In genomic region chr14:73744874-73745529, GRCh38 we compare ENCODE assay signal across 9 cellular contexts. TPM values are rescaled to one million over a fixed set of nuclear protein-coding genes. Genes with fewer than 3 reads are reported as not detected.
DNase-seq lines count a peak whose midpoint lies in the region; ATAC-seq and TF ChIP-seq lines count a peak whose summit lies in the region.
"Had no signal": no experiment of that assay in that cellular context is flagged by ENCODE, and none has a peak within 500 bp of the region (broad histone marks: within the 10 kb centered on the region; RNA-seq: fewer than 3 reads in every experiment).

No MANE protein-coding gene starts in this region.

- H2AFZ ChIP-seq in parathyroid adenoma: no peak overlapping the region

- H3K27ac ChIP-seq in RWPE1 (peak overlapping the region; percentile 99), parathyroid adenoma (peak overlapping the region; percentile 74)

- no peaks in the 10 kb centered on the region for H3K27me3 ChIP-seq in parathyroid adenoma (ENCODE audit: control insufficient read depth, insufficient read depth, low read length)
- no peaks in the 10 kb centered on the region for H3K27me3 ChIP-seq in MG63

- ATAC-seq in HG02571 (IDR thresholded peaks at IDR 0.05; ENCODE audit: unreplicated experiment) (no peak), HG02852 (IDR thresholded peaks at IDR 0.05; ENCODE audit: unreplicated experiment) (no peak)

- no peaks in the 10 kb centered on the region for H3K36me3 ChIP-seq in parathyroid adenoma (ENCODE audit: control insufficient read depth, insufficient read depth, low read length)
- no peaks in the 10 kb centered on the region for H3K36me3 ChIP-seq in MG63

- peak; percentile 45 for DNase-seq in COLO668 (lab: John Stamatoyannopoulos, UW; ENCODE audit: unreplicated experiment)
- peak; percentile 73 for DNase-seq in RWPE1 (ENCODE audit: low spot score)
- DNase-seq in epithelial cell of esophagus (ENCODE audit: low read depth): peak; percentile 90
- no peak for DNase-seq in MG63
- DNase-seq in NCI-H2081 (lab: John Stamatoyannopoulos, UW): no peak
- DNase-seq: NCI-H345 had no signal

- H3K4me2 ChIP-seq in parathyroid adenoma (ENCODE audit: low read length): no peak overlapping the region

- H3K4me3 ChIP-seq in epithelial cell of esophagus (ENCODE audit: low read length): no peak overlapping the region
- no peak overlapping the region for H3K4me3 ChIP-seq in parathyroid adenoma (ENCODE audit: low read depth, low read length)
- H3K4me3 ChIP-seq in MG63: no peak overlapping the region

- POLR2A ChIA-PET in RWPE1 (lab: Yijun Ruan, JAX; ENCODE audit: low non-redundant PET): no interaction called here

- peaks cover 78% of the 10 kb centered on the region for H3K4me1 ChIP-seq in parathyroid adenoma

- peaks cover 85% of the 10 kb centered on the region for H3K79me2 ChIP-seq in parathyroid adenoma

- no peak overlapping the region for H3K9ac ChIP-seq in parathyroid adenoma

- H3K9me3 ChIP-seq in parathyroid adenoma (ENCODE audit: control insufficient read depth, low read length) (no peaks in the 10 kb centered on the region), MG63 (no peaks in the 10 kb centered on the region)

- CTCF ChIA-PET in RWPE1 (lab: Yijun Ruan, JAX): interaction anchor here (0.6 to 3.1 kb wide), 4 partner anchors 10 to 80 kb away, joined by 3 to 13 read pairs (median 5); no protein-coding TSS in a partner anchor

- TF ChIP-seq CTCF in RWPE1 (conservative IDR thresholded peaks at IDR 0.05; ENCODE audit: low read depth) (no peak), epithelial cell of esophagus (IDR thresholded peaks at IDR 0.05; ENCODE audit: insufficient read depth, low read depth, low read length, missing control alignments) (no peak), parathyroid adenoma (IDR thresholded peaks at IDR 0.05) (no peak)

RNA-seq across cellular contexts. Expression of gene PNMA1, which starts 30.8 kb away (rescaled TPM):
- 22.1 and 38.5 TPM in 2 replicates for total RNA-seq in MG63 (2014; rRNA removed; shearing (Covaris generic); ENCODE audit: low replicate concordance)

Comparison
In these comparisons a context has a peak if more than half of its experiments do, and no peak if none do; other contexts are left out.
1. DNase-seq: peak in COLO668 (single experiment), RWPE1 (single experiment) and epithelial cell of esophagus (single experiment); none in MG63 (single experiment) and NCI-H2081 (0 of 2).